In genomic region chr16:8686031-8686621, GRCh38 we compare ENCODE assay signal across 12 cellular contexts. TPM values are rescaled to one million over a fixed set of nuclear protein-coding genes. Genes with fewer than 3 reads are reported as not detected.
DNase-seq lines count a peak whose midpoint lies in the region; TF ChIP-seq lines count a peak whose summit lies in the region.
"Had no signal": no experiment of that assay in that cellular context is flagged by ENCODE, and none has a peak within 500 bp of the region (broad histone marks: within the 10 kb centered on the region; RNA-seq: fewer than 3 reads in every experiment).

No MANE protein-coding gene starts in this region.

- H3K36me3 ChIP-seq in neural cell (ENCODE audit: insufficient read depth, low read length) (no peaks in the 10 kb centered on the region), OCI-LY7 (ENCODE audit: insufficient read depth, low read length) (no peaks in the 10 kb centered on the region)
- H3K36me3 ChIP-seq in effector memory CD4-positive, alpha-beta T cell (ENCODE audit: control insufficient read depth, insufficient read depth, low read length), result no peaks in the 10 kb centered on the region

- POLR2A ChIA-PET in RWPE1 (lab: Yijun Ruan, JAX; ENCODE audit: low non-redundant PET) (no interaction called here), OCI-LY7 (lab: Charles Lee) (no interaction called here)

- CTCF ChIA-PET in RWPE1 (lab: Yijun Ruan, JAX), result interaction anchor here (0.7 to 0.8 kb wide), 2 partner anchors 50 to 277 kb away, joined by 3 to 4 read pairs; partner anchors contain the start of gene USP7
- CTCF ChIA-PET in OCI-LY7 (lab: Charles Lee; ENCODE audit: unreplicated experiment), result interaction anchor here (0.6 kb wide), 1 partner anchor 103 kb away, joined by 4 read pairs; no protein-coding TSS in a partner anchor

- H2AFZ ChIP-seq in neural cell (ENCODE audit: low read depth, low read length), result no peak overlapping the region
- no peak overlapping the region for H2AFZ ChIP-seq in OCI-LY7 (ENCODE audit: low read length)

- DNase-seq in COLO668 (lab: John Stamatoyannopoulos, UW; ENCODE audit: unreplicated experiment) (peak; percentile 11), RWPE1 (ENCODE audit: low spot score) (no peak), foreskin melanocyte (peak; percentile 11), NCI-H187 (lab: John Stamatoyannopoulos, UW) (no peak), NOMO-1 treated with DMSO at 0.1 percent for 48 hours (lab: John Stamatoyannopoulos, UW; ENCODE audit: unreplicated experiment) (no peak), OCI-LY7 (ENCODE audit: low spot score) (no peak)
- no peak for DNase-seq in effector memory CD4-positive, alpha-beta T cell
- DNase-seq: activated CD8-positive, alpha-beta T cell treated with anti-CD3 and anti-CD28 coated beads, Interleukin-2, amount 10 ng/mL, durations not matched to agents 7 days and 5 days; activated naive CD8-positive, alpha-beta T cell treated with anti-CD3 and anti-CD28 coated beads, Interleukin-2, amount 10 ng/mL, durations not matched to agents 7 days and 5 days; erythroblast; NCI-H1694 had no signal

- H3K27ac ChIP-seq in RWPE1 (peak overlapping the region; percentile 31), neural cell (ENCODE audit: low read length) (peak overlapping the region; percentile 36), OCI-LY7 (ENCODE audit: low read depth, low read length, poor library complexity, severe bottlenecking) (no peak overlapping the region)
- H3K27ac ChIP-seq in effector memory CD4-positive, alpha-beta T cell (ENCODE audit: insufficient read depth, low read length, poor library complexity, severe bottlenecking), result no peak overlapping the region

- H4K20me1 ChIP-seq in neural cell (ENCODE audit: insufficient read depth) (no peaks in the 10 kb centered on the region), OCI-LY7 (ENCODE audit: insufficient read depth, low read length) (no peaks in the 10 kb centered on the region)

- intact Hi-C loops in OCI-LY7 (cut with micrococcal nuclease; ENCODE audit: unreplicated experiment), result no loop called here

- H3F3A ChIP-seq in neural cell (ENCODE audit: insufficient read depth, low read length, poor library complexity, severe bottlenecking), result no peaks in the 10 kb centered on the region

- H3K9me2 ChIP-seq in neural cell (ENCODE audit: insufficient read depth, low read length), result no peaks in the 10 kb centered on the region
- H3K9me2 ChIP-seq in OCI-LY7 (ENCODE audit: insufficient read depth, low read length), result no peaks in the 10 kb centered on the region

- H3K9ac ChIP-seq in neural cell (ENCODE audit: low read length), result peak overlapping the region; percentile 54

- TF ChIP-seq RAD21 in neural cell (conservative IDR thresholded peaks at IDR 0.05), result no peak

- BruUV-seq in OCI-LY7 (replicated peaks; lab: Mats Ljungman, UMichigan), result no TSS peak

- H3K79me2 ChIP-seq in neural cell (replicated peaks; ENCODE audit: insufficient read depth, low read length) (no peaks in the 10 kb centered on the region), OCI-LY7 (ENCODE audit: insufficient read depth, low read depth, low read length) (no peaks in the 10 kb centered on the region)

- peaks cover 11% of the 10 kb centered on the region for H3K9me3 ChIP-seq in neural cell (ENCODE audit: low read length)
- H3K9me3 ChIP-seq in effector memory CD4-positive, alpha-beta T cell (ENCODE audit: control insufficient read depth, low read length), result peaks cover 6% of the 10 kb centered on the region
- peaks cover 14% of the 10 kb centered on the region; the same call in 1 of the 2 replicates for H3K9me3 ChIP-seq in OCI-LY7 (ENCODE audit: low read length)

- TF ChIP-seq EP300 in neural cell (conservative IDR thresholded peaks at IDR 0.05; ENCODE audit: poor library complexity, severe bottlenecking), result no peak

- H3K27me3 ChIP-seq in neural cell (ENCODE audit: insufficient read depth, low read depth, low read length), result no peaks in the 10 kb centered on the region
- no peaks in the 10 kb centered on the region for H3K27me3 ChIP-seq in effector memory CD4-positive, alpha-beta T cell (replicated peaks; ENCODE audit: control insufficient read depth, insufficient read depth, low read length, poor library complexity, severe bottlenecking)

- H3K4me1 ChIP-seq in effector memory CD4-positive, alpha-beta T cell (ENCODE audit: control insufficient read depth, insufficient read depth, low read length, poor library complexity, severe bottlenecking), result no peaks in the 10 kb centered on the region
- no peaks in the 10 kb centered on the region for H3K4me1 ChIP-seq in OCI-LY7 (ENCODE audit: insufficient read depth, low read length, poor library complexity, severe bottlenecking)

- TF ChIP-seq CTCF in RWPE1 (conservative IDR thresholded peaks at IDR 0.05; ENCODE audit: low read depth), result no peak
- no peak for TF ChIP-seq CTCF in neural cell (IDR thresholded peaks at IDR 0.05; ENCODE audit: poor library complexity, severe bottlenecking)
- TF ChIP-seq CTCF in OCI-LY7 (conservative IDR thresholded peaks at IDR 0.05; ENCODE audit: low read length), result no peak

- H3K4me2 ChIP-seq in neural cell (ENCODE audit: low read length) (peak overlapping the region; percentile 6), OCI-LY7 (ENCODE audit: low read length) (no peak overlapping the region)

- H3K4me3 ChIP-seq in neural cell (ENCODE audit: low read length), result peak overlapping the region; percentile 49
- H3K4me3 ChIP-seq in effector memory CD4-positive, alpha-beta T cell (ENCODE audit: insufficient read depth, low read depth, low read length, poor library complexity, severe bottlenecking), result no peak overlapping the region
- H3K4me3 ChIP-seq in OCI-LY7 (ENCODE audit: low read depth, low read length, poor library complexity, severe bottlenecking), result no peak overlapping the region

TF ChIP-seq in neural cell, 6 proteins besides CTCF, POLR2A, EP300 and RAD21:
- TF ChIP-seq SMC3 (conservative IDR thresholded peaks at IDR 0.05; ENCODE audit: poor library complexity), result no peak
- no peak for TF ChIP-seq REST (IDR thresholded peaks at IDR 0.05; ENCODE audit: borderline replicate concordance)
- TF ChIP-seq TAF1 (IDR thresholded peaks at IDR 0.05; ENCODE audit: low read depth), result no peak

RNA-seq across cellular contexts. Expression of gene ABAT, which starts 11.7 kb away (rescaled TPM):
- polyA plus RNA-seq in neural cell, result 125 and 132 TPM in 2 replicates
- polyA minus RNA-seq in neural cell, result 187 and 206 TPM in 2 replicates
- 2.0 and 6.2 TPM in 2 replicates for total RNA-seq in OCI-LY7 (2014; rRNA removed; shearing (Covaris generic))
- 4.1 and 6.7 TPM in 2 replicates for total RNA-seq in OCI-LY7 (2022)

Comparison
In these comparisons a context has a peak if more than half of its experiments do, and no peak if none do; other contexts are left out.
1. DNase-seq: peak in COLO668 (single experiment) and foreskin melanocyte (single experiment); none in RWPE1 (single experiment), effector memory CD4-positive, alpha-beta T cell (0 of 3), NCI-H187 (0 of 2), NOMO-1 treated with DMSO at 0.1 percent for 48 hours (single experiment) and OCI-LY7 (single experiment).
2. H3K27ac ChIP-seq: peak in RWPE1 (single experiment) and neural cell (single experiment); none in effector memory CD4-positive, alpha-beta T cell (single experiment) and OCI-LY7 (single experiment).